39 cellular contexts compared by ENCODE assay signal in genomic region chr13:45714170-45714569, GRCh38. TPM values are rescaled to one million over a fixed set of nuclear protein-coding genes. Genes with fewer than 3 reads are reported as not detected.
"Had no signal": no experiment of that assay in that cellular context is flagged by ENCODE, and none has a peak within 500 bp of the region (broad histone marks: within the 10 kb centered on the region; RNA-seq: fewer than 3 reads in every experiment).

No MANE protein-coding gene starts in this region.

- H3K36me3 ChIP-seq: adrenal gland, brain microvascular endothelial cell, breast epithelium had no signal

- H3K4me1 ChIP-seq: adrenal gland, breast epithelium had no signal

- H3K4me3 ChIP-seq: adrenal gland, body of pancreas, breast epithelium had no signal

- ATAC-seq: activated CD8-positive, alpha-beta T cell treated with anti-CD3 and anti-CD28 coated beads for 36 hours; activated naive CD4-positive, alpha-beta T cell treated with anti-CD3 and anti-CD28 coated beads, Interleukin-2, amount 50 U/mL, for 72 hours; activated T-cell treated with anti-CD3 and anti-CD28 coated beads, Interleukin-2, amount 50 U/mL, for 4 hours; activated T-cell treated with anti-CD3 and anti-CD28 coated beads, Interleukin-2, amount 50 U/mL, for 72 hours; activated T-helper 17 cell treated with anti-CD3 and anti-CD28 coated beads, Interleukin-2, amount 50 U/mL, for 72 hours; body of pancreas had no signal

- FAIRE-seq: astrocyte, TTC549 had no signal

- H3K4me1 Mint-ChIP-seq: activated B cell treated with CpG ODN at 0.5 μM for 24 hours; activated CD4-positive, alpha-beta T cell treated with anti-CD3 and anti-CD28 coated beads, Interleukin-2, amount 10 ng/mL, durations not matched to agents 24 days and 14 days; activated naive CD8-positive, alpha-beta T cell treated with anti-CD3 and anti-CD28 coated beads for 36 hours; activated T-helper 17 cell treated with anti-CD3 and anti-CD28 coated beads, Interleukin-2, amount 50 U/mL, for 72 hours had no signal

- H3K36me3 Mint-ChIP-seq: activated CD4-positive, alpha-beta memory T cell treated with anti-CD3 and anti-CD28 coated beads for 36 hours; activated naive CD4-positive, alpha-beta T cell treated with anti-CD3 and anti-CD28 coated beads, Interleukin-2, amount 50 U/mL, for 72 hours; activated naive CD8-positive, alpha-beta T cell treated with anti-CD3 and anti-CD28 coated beads for 36 hours had no signal

- H3K9me3 Mint-ChIP-seq: activated B cell treated with CpG ODN at 0.5 μM for 24 hours; activated CD4-positive, alpha-beta memory T cell treated with anti-CD3 and anti-CD28 coated beads for 36 hours; activated CD4-positive, alpha-beta T cell treated with anti-CD3 and anti-CD28 coated beads, Interleukin-2, amount 10 ng/mL, durations not matched to agents 24 days and 14 days; activated CD8-positive, alpha-beta T cell treated with anti-CD3 and anti-CD28 coated beads for 36 hours; activated naive CD4-positive, alpha-beta T cell treated with anti-CD3 and anti-CD28 coated beads for 36 hours; activated naive CD4-positive, alpha-beta T cell treated with anti-CD3 and anti-CD28 coated beads, Interleukin-2, amount 50 U/mL, for 72 hours; activated naive CD8-positive, alpha-beta T cell treated with anti-CD3 and anti-CD28 coated beads for 36 hours; activated T-cell treated with anti-CD3 and anti-CD28 coated beads, Interleukin-2, amount 50 U/mL, for 4 hours; activated T-cell treated with anti-CD3 and anti-CD28 coated beads, Interleukin-2, amount 50 U/mL, for 72 hours; activated T-helper 1 cell treated with anti-CD3 and anti-CD28 coated beads, Interleukin-12 subunit alpha, Interleukin-12 subunit beta, Interleukin-2, Interleukin-4 antibody, amounts not matched to agents 30 ng/mL and 10 ng/mL and 1 ng/mL, durations not matched to agents 14 hours and 24 hours and 36 hours; activated T-helper 17 cell treated with anti-CD3 and anti-CD28 coated beads, Interleukin-2, amount 50 U/mL, for 72 hours; T-helper 1 cell treated with Interleukin-12 subunit alpha and Interleukin-12 subunit beta and Interleukin-4 antibody, amounts not matched to agents 30 μg/mL and 1 μg/mL, for 36 hours; T-helper 2 cell treated with Interferon-gamma antibody and Interleukin-4, amounts not matched to agents 5 μg/mL and 100 μg/mL, for 36 hours had no signal

- H3K4me3 Mint-ChIP-seq: activated B cell treated with CpG ODN at 0.5 μM for 24 hours; activated CD4-positive, alpha-beta memory T cell treated with anti-CD3 and anti-CD28 coated beads for 36 hours; activated CD4-positive, alpha-beta T cell treated with anti-CD3 and anti-CD28 coated beads, Interleukin-2, amount 10 ng/mL, durations not matched to agents 24 days and 14 days; activated CD8-positive, alpha-beta T cell treated with anti-CD3 and anti-CD28 coated beads for 36 hours; activated naive CD4-positive, alpha-beta T cell treated with anti-CD3 and anti-CD28 coated beads for 36 hours; activated naive CD8-positive, alpha-beta T cell treated with anti-CD3 and anti-CD28 coated beads for 36 hours; activated T-cell treated with anti-CD3 and anti-CD28 coated beads, Interleukin-2, amount 50 U/mL, for 4 hours; activated T-cell treated with anti-CD3 and anti-CD28 coated beads, Interleukin-2, amount 50 U/mL, for 72 hours; activated T-helper 1 cell treated with anti-CD3 and anti-CD28 coated beads, Interleukin-12 subunit alpha, Interleukin-12 subunit beta, Interleukin-2, Interleukin-4 antibody, amounts not matched to agents 30 ng/mL and 10 ng/mL and 1 ng/mL, durations not matched to agents 14 hours and 24 hours and 36 hours; activated T-helper 17 cell treated with anti-CD3 and anti-CD28 coated beads, Interleukin-2, amount 50 U/mL, for 72 hours; T-helper 1 cell treated with Interleukin-12 subunit alpha and Interleukin-12 subunit beta and Interleukin-4 antibody, amounts not matched to agents 30 μg/mL and 1 μg/mL, for 36 hours; T-helper 2 cell treated with Interferon-gamma antibody and Interleukin-4, amounts not matched to agents 5 μg/mL and 100 μg/mL, for 36 hours had no signal

- DNase-seq: activated B cell treated with CpG ODN at 0.5 μM for 24 hours; activated CD4-positive, alpha-beta memory T cell treated with anti-CD3 and anti-CD28 coated beads for 36 hours; activated CD4-positive, alpha-beta T cell treated with anti-CD3 and anti-CD28 coated beads for 4 hours; activated CD4-positive, alpha-beta T cell treated with anti-CD3 and anti-CD28 coated beads, Interleukin-2, amount 10 ng/mL, durations not matched to agents 24 days and 14 days; activated CD4-positive, alpha-beta T cell treated with anti-CD3 and anti-CD28 coated beads, Interleukin-2, amount 50 U/mL, for 1 hour; activated CD4-positive, alpha-beta T cell treated with anti-CD3 and anti-CD28 coated beads, Interleukin-2, amount 50 U/mL, for 4 hours; activated CD4-positive, CD25-positive, alpha-beta regulatory T cell treated with anti-CD3 and anti-CD28 coated beads, Interleukin-2, amount 50 U/mL, for 72 hours; activated CD8-positive, alpha-beta memory T cell treated with anti-CD3 and anti-CD28 coated beads, Interleukin-2, amount 50 U/mL, for 4 hours; activated CD8-positive, alpha-beta T cell treated with anti-CD3 and anti-CD28 coated beads for 36 hours; activated effector memory CD4-positive, alpha-beta T cell treated with anti-CD3 and anti-CD28 coated beads, Interleukin-2, amount 50 U/mL, for 16 hours; activated gamma-delta T cell treated with Interleukin-2 at 50 U/mL for 16 hours; activated naive CD4-positive, alpha-beta T cell; activated naive CD4-positive, alpha-beta T cell treated with anti-CD3 and anti-CD28 coated beads for 36 hours; activated naive CD4-positive, alpha-beta T cell treated with anti-CD3 and anti-CD28 coated beads, Interleukin-2, amount 50 U/mL, for 16 hours; activated naive CD8-positive, alpha-beta T cell treated with anti-CD3 and anti-CD28 coated beads for 36 hours; activated T-cell treated with anti-CD3 and anti-CD28 coated beads for 4 hours; activated T-cell treated with anti-CD3 and anti-CD28 coated beads, Interleukin-2, amount 50 U/mL, for 1 hour; activated T-cell treated with anti-CD3 and anti-CD28 coated beads, Interleukin-2, amount 50 U/mL, for 4 hours; activated T-cell treated with anti-CD3 and anti-CD28 coated beads, Interleukin-2, amount 50 U/mL, for 72 hours; adrenal gland; amniotic stem cell; aorta; body of pancreas; brain microvascular endothelial cell; central memory CD4-positive, alpha-beta T cell; T-helper 1 cell; T-helper 2 cell; T-helper 9 cell had no signal

- H3K9me3 ChIP-seq: adrenal gland, body of pancreas, breast epithelium had no signal

- H3K27me3 Mint-ChIP-seq: activated CD8-positive, alpha-beta T cell treated with anti-CD3 and anti-CD28 coated beads for 36 hours; activated naive CD8-positive, alpha-beta T cell treated with anti-CD3 and anti-CD28 coated beads for 36 hours; activated T-helper 17 cell treated with anti-CD3 and anti-CD28 coated beads, Interleukin-2, amount 50 U/mL, for 72 hours had no signal

- H3K27ac ChIP-seq: adrenal gland, body of pancreas, brain microvascular endothelial cell, breast epithelium, VCaP had no signal

- H3K27me3 ChIP-seq: adrenal gland, body of pancreas, brain microvascular endothelial cell, breast epithelium had no signal

- H3K27ac Mint-ChIP-seq: activated B cell treated with CpG ODN at 0.5 μM for 24 hours; activated CD4-positive, alpha-beta memory T cell treated with anti-CD3 and anti-CD28 coated beads for 36 hours; activated CD4-positive, alpha-beta T cell treated with anti-CD3 and anti-CD28 coated beads, Interleukin-2, amount 10 ng/mL, durations not matched to agents 24 days and 14 days; activated CD8-positive, alpha-beta T cell treated with anti-CD3 and anti-CD28 coated beads for 36 hours; activated naive CD4-positive, alpha-beta T cell treated with anti-CD3 and anti-CD28 coated beads for 36 hours; activated naive CD4-positive, alpha-beta T cell treated with anti-CD3 and anti-CD28 coated beads, Interleukin-2, amount 50 U/mL, for 72 hours; activated naive CD8-positive, alpha-beta T cell treated with anti-CD3 and anti-CD28 coated beads for 36 hours; activated T-cell treated with anti-CD3 and anti-CD28 coated beads, Interleukin-2, amount 50 U/mL, for 72 hours; activated T-helper 1 cell treated with anti-CD3 and anti-CD28 coated beads, Interleukin-12 subunit alpha, Interleukin-12 subunit beta, Interleukin-2, Interleukin-4 antibody, amounts not matched to agents 30 ng/mL and 10 ng/mL and 1 ng/mL, durations not matched to agents 14 hours and 24 hours and 36 hours; activated T-helper 17 cell treated with anti-CD3 and anti-CD28 coated beads, Interleukin-2, amount 50 U/mL, for 72 hours; T-helper 1 cell treated with Interleukin-12 subunit alpha and Interleukin-12 subunit beta and Interleukin-4 antibody, amounts not matched to agents 30 μg/mL and 1 μg/mL, for 36 hours; T-helper 2 cell treated with Interferon-gamma antibody and Interleukin-4, amounts not matched to agents 5 μg/mL and 100 μg/mL, for 36 hours had no signal

RNA-seq across cellular contexts. Expression of gene CBY2, which starts 12.1 kb away (rescaled TPM):
- total RNA-seq: activated B cell treated with CpG ODN at 0.5 μM for 24 hours; activated CD4-positive, alpha-beta memory T cell treated with anti-CD3 and anti-CD28 coated beads for 36 hours; activated CD4-positive, alpha-beta T cell treated with anti-CD3 and anti-CD28 coated beads, Interleukin-2, amount 10 ng/mL, durations not matched to agents 24 days and 14 days; activated CD8-positive, alpha-beta memory T cell treated with anti-CD3 and anti-CD28 coated beads for 36 hours; activated CD8-positive, alpha-beta T cell treated with anti-CD3 and anti-CD28 coated beads for 36 hours; activated naive CD4-positive, alpha-beta T cell treated with anti-CD3 and anti-CD28 coated beads for 36 hours; activated naive CD4-positive, alpha-beta T cell treated with anti-CD3 and anti-CD28 coated beads, Interleukin-2, amount 50 U/mL, for 72 hours; activated naive CD8-positive, alpha-beta T cell treated with anti-CD3 and anti-CD28 coated beads for 36 hours; activated T-cell treated with anti-CD3 and anti-CD28 coated beads, Interleukin-2, amount 50 U/mL, for 4 hours; activated T-helper 1 cell treated with anti-CD3 and anti-CD28 coated beads, Interleukin-12 subunit alpha, Interleukin-12 subunit beta, Interleukin-2, Interleukin-4 antibody, amounts not matched to agents 30 ng/mL and 10 ng/mL and 1 ng/mL, durations not matched to agents 14 hours and 24 hours and 36 hours; activated T-helper 17 cell treated with anti-CD3 and anti-CD28 coated beads, Interleukin-2, amount 50 U/mL, for 72 hours; adrenal gland; aorta; astrocyte; body of pancreas; breast epithelium; cardiac septum had no signal
- polyA plus RNA-seq: adrenal gland, aorta had no signal
